In genomic region chr18:28858248-28858647, GRCh38 we compare ENCODE assay signal across 6 cellular contexts.
"Had no signal": no experiment of that assay in that cellular context is flagged by ENCODE, and none has a peak within 500 bp of the region (broad histone marks: within the 10 kb centered on the region; RNA-seq: fewer than 3 reads in every experiment).

No MANE protein-coding gene starts in this region.

- H2AFZ ChIP-seq: GM23338 had no signal

- H3K4me3 ChIP-seq: GM23338, K562 had no signal

- ATAC-seq: GM23338, K562 had no signal

- H3K4me2 ChIP-seq: GM23338 had no signal

- DNase-seq: H9, HCEC 1CT, IMR-90, KG1 had no signal
